15 cellular contexts compared by ENCODE assay signal in genomic region chr7:1566687-1567081, GRCh38. TPM values are rescaled to one million over a fixed set of nuclear protein-coding genes. Genes with fewer than 3 reads are reported as not detected.
DNase-seq lines count a peak whose midpoint lies in the region; ATAC-seq and TF ChIP-seq lines count a peak whose summit lies in the region.
"Had no signal": no experiment of that assay in that cellular context is flagged by ENCODE, and none has a peak within 500 bp of the region (broad histone marks: within the 10 kb centered on the region; RNA-seq: fewer than 3 reads in every experiment).

No MANE protein-coding gene starts in this region.

- H3K9me3 ChIP-seq in mucosa of descending colon, result no peaks in the 10 kb centered on the region
- no peaks in the 10 kb centered on the region for H3K9me3 ChIP-seq in tibial artery
- H3K9me3 ChIP-seq: left lung had no signal

- H3K36me3 ChIP-seq in brain microvascular endothelial cell (replicated peaks) (no peaks in the 10 kb centered on the region), mucosa of descending colon (ENCODE audit: low read depth) (no peaks in the 10 kb centered on the region), tibial artery (peaks cover 7 to 31% (median 16%) of the 10 kb centered on the region in 3 donors)

- peaks cover 34% of the 10 kb centered on the region for H3K4me1 ChIP-seq in mucosa of descending colon (ENCODE audit: low read depth)
- H3K4me1 ChIP-seq in tibial artery, result peaks cover 0 to 30% (median 19%) of the 10 kb centered on the region in 4 donors

- no peak for ATAC-seq in activated naive CD8-positive, alpha-beta T cell treated with anti-CD3 and anti-CD28 coated beads, Interleukin-2, amount 50 U/mL, for 24 hours
- peak; percentile 20 for ATAC-seq in mucosa of descending colon
- ATAC-seq: activated T-helper 17 cell treated with anti-CD3 and anti-CD28 coated beads, Interleukin-2, amount 50 U/mL, for 72 hours; left lung had no signal

- peaks cover 21% of the 10 kb centered on the region for H3K4me1 Mint-ChIP-seq in activated naive CD8-positive, alpha-beta T cell (ENCODE audit: low read depth)
- peaks cover 30% of the 10 kb centered on the region for H3K4me1 Mint-ChIP-seq in activated naive CD8-positive, alpha-beta T cell treated with anti-CD3 and anti-CD28 coated beads, Interleukin-2, amount 50 U/mL, for 24 hours
- peaks cover 27% of the 10 kb centered on the region for H3K4me1 Mint-ChIP-seq in type B pancreatic cell (ENCODE audit: unreplicated experiment)

- in situ Hi-C loops in brain microvascular endothelial cell (cut with HindIII; ENCODE audit: low pct_ligation_motif_present, low sequenced_read_pairs), result no loop called here

- DNase-seq in activated naive CD8-positive, alpha-beta T cell treated with anti-CD3 and anti-CD28 coated beads, Interleukin-2, amount 50 U/mL, for 24 hours, result no peak
- DNase-seq in brain microvascular endothelial cell (no peak), mucosa of descending colon (peak; percentile 68 to 77 (median 74)), type B pancreatic cell (ENCODE audit: extremely low spot score, unreplicated experiment) (no peak), NCI-H1105 (lab: John Stamatoyannopoulos, UW) (no peak), tibial artery (no peak), NCI-H2171 treated with DMSO at 0.1 percent for 48 hours (lab: John Stamatoyannopoulos, UW) (no peak)
- DNase-seq: NCI-H510A treated with DMSO at 0.1 percent for 48 hours, SHP77 had no signal

- H3K36me3 Mint-ChIP-seq in activated naive CD8-positive, alpha-beta T cell, result peaks cover 2% of the 10 kb centered on the region
- peaks cover 28% of the 10 kb centered on the region for H3K36me3 Mint-ChIP-seq in activated naive CD8-positive, alpha-beta T cell treated with anti-CD3 and anti-CD28 coated beads, Interleukin-2, amount 50 U/mL, for 24 hours (ENCODE audit: low read depth)
- H3K36me3 Mint-ChIP-seq in type B pancreatic cell, result peaks cover 3% of the 10 kb centered on the region

- no peaks in the 10 kb centered on the region for H3K27me3 Mint-ChIP-seq in activated naive CD8-positive, alpha-beta T cell
- no peaks in the 10 kb centered on the region for H3K27me3 Mint-ChIP-seq in activated naive CD8-positive, alpha-beta T cell treated with anti-CD3 and anti-CD28 coated beads, Interleukin-2, amount 50 U/mL, for 24 hours
- no peaks in the 10 kb centered on the region for H3K27me3 Mint-ChIP-seq in type B pancreatic cell
- H3K27me3 Mint-ChIP-seq: activated T-helper 17 cell treated with anti-CD3 and anti-CD28 coated beads, Interleukin-2, amount 50 U/mL, for 72 hours; central memory CD8-positive, alpha-beta T cell had no signal

- no peak overlapping the region for H3K4me3 ChIP-seq in brain microvascular endothelial cell (ENCODE audit: low read depth, low read length)
- H3K4me3 ChIP-seq in mucosa of descending colon, result no peak overlapping the region
- no peak overlapping the region for H3K4me3 ChIP-seq in tibial artery
- H3K4me3 ChIP-seq: left lung had no signal

- no peaks in the 10 kb centered on the region for H3K9me3 Mint-ChIP-seq in activated naive CD8-positive, alpha-beta T cell (ENCODE audit: low read depth)
- no peaks in the 10 kb centered on the region for H3K9me3 Mint-ChIP-seq in activated naive CD8-positive, alpha-beta T cell treated with anti-CD3 and anti-CD28 coated beads, Interleukin-2, amount 50 U/mL, for 24 hours
- no peaks in the 10 kb centered on the region for H3K9me3 Mint-ChIP-seq in type B pancreatic cell
- H3K9me3 Mint-ChIP-seq: activated T-helper 17 cell treated with anti-CD3 and anti-CD28 coated beads, Interleukin-2, amount 50 U/mL, for 72 hours; central memory CD8-positive, alpha-beta T cell had no signal

- intact Hi-C loops in mucosa of descending colon (cut with DNase I, micrococcal nuclease), result no loop called here
- intact Hi-C loops in tibial artery (cut with DNase I; ENCODE audit: low total_unique reads), result no loop called here

- no peak overlapping the region for H3K4me3 Mint-ChIP-seq in activated naive CD8-positive, alpha-beta T cell
- no peak overlapping the region for H3K4me3 Mint-ChIP-seq in activated naive CD8-positive, alpha-beta T cell treated with anti-CD3 and anti-CD28 coated beads, Interleukin-2, amount 50 U/mL, for 24 hours
- H3K4me3 Mint-ChIP-seq in type B pancreatic cell, result peak overlapping the region; percentile 20
- H3K4me3 Mint-ChIP-seq: central memory CD8-positive, alpha-beta T cell had no signal

- no peak for TF ChIP-seq CTCF in brain microvascular endothelial cell (IDR thresholded peaks at IDR 0.05; ENCODE audit: low read depth, low read length, missing control alignments)
- no peak for TF ChIP-seq CTCF in mucosa of descending colon (IDR thresholded peaks at IDR 0.05)
- no peak for TF ChIP-seq CTCF in type B pancreatic cell (conservative IDR thresholded peaks at IDR 0.05)
- TF ChIP-seq CTCF in tibial artery (IDR thresholded peaks at IDR 0.05), result no peak

- H3K27ac Mint-ChIP-seq in activated naive CD8-positive, alpha-beta T cell, result peak overlapping the region; percentile 50
- H3K27ac Mint-ChIP-seq in activated naive CD8-positive, alpha-beta T cell treated with anti-CD3 and anti-CD28 coated beads, Interleukin-2, amount 50 U/mL, for 24 hours, result no peak overlapping the region
- H3K27ac Mint-ChIP-seq in type B pancreatic cell, result peak overlapping the region; percentile 67
- H3K27ac Mint-ChIP-seq: activated T-helper 17 cell treated with anti-CD3 and anti-CD28 coated beads, Interleukin-2, amount 50 U/mL, for 72 hours had no signal

- peak overlapping the region; percentile 95 for H3K27ac ChIP-seq in brain microvascular endothelial cell
- no peak overlapping the region for H3K27ac ChIP-seq in tibial artery
- H3K27ac ChIP-seq: left lung, VCaP had no signal

- no peaks in the 10 kb centered on the region for H3K27me3 ChIP-seq in brain microvascular endothelial cell (replicated peaks)
- H3K27me3 ChIP-seq in tibial artery, result peaks cover 0 to 5% of the 10 kb centered on the region in 2 donors
- H3K27me3 ChIP-seq: left lung had no signal

RNA-seq across cellular contexts. Expression of gene PSMG3, which starts 3.1 kb away (rescaled TPM):
- 10 to 100 TPM; 22.6 to 26.0 (median 22.9) TPM for total RNA-seq in mucosa of descending colon
- total RNA-seq in type B pancreatic cell (ENCODE audit: low replicate concordance), result 27.0 and 35.2 TPM in 2 replicates

RNA-seq across cellular contexts. Expression of gene TMEM184A, which starts 10.7 kb away (rescaled TPM):
- total RNA-seq in mucosa of descending colon (10 to 100 TPM; 36.7 to 87.9 (median 66.0) TPM), type B pancreatic cell (ENCODE audit: low replicate concordance) (6.6 and 7.6 TPM in 2 replicates)
- total RNA-seq: activated T-helper 17 cell treated with anti-CD3 and anti-CD28 coated beads, Interleukin-2, amount 50 U/mL, for 72 hours; pulmonary artery endothelial cell had no signal

RNA-seq across cellular contexts. Expression of gene MAFK, which starts 36.2 kb away (rescaled TPM):
- total RNA-seq in mucosa of descending colon (10 to 100 TPM; 43.6 to 66.2 (median 52.2) TPM), type B pancreatic cell (ENCODE audit: low replicate concordance) (8.2 and 19.9 TPM in 2 replicates)

Comparison
In these comparisons a context has a peak if more than half of its experiments do, and no peak if none do; other contexts are left out.
1. DNase-seq: peak in mucosa of descending colon (3 of 3); none in activated naive CD8-positive, alpha-beta T cell treated with anti-CD3 and anti-CD28 coated beads, Interleukin-2, amount 50 U/mL, for 24 hours (single experiment), brain microvascular endothelial cell (single experiment), type B pancreatic cell (single experiment), NCI-H1105 (single experiment), tibial artery (0 of 2) and NCI-H2171 treated with DMSO at 0.1 percent for 48 hours (single experiment).